8 cellular contexts compared by ENCODE assay signal in the genomic region with DNA sequence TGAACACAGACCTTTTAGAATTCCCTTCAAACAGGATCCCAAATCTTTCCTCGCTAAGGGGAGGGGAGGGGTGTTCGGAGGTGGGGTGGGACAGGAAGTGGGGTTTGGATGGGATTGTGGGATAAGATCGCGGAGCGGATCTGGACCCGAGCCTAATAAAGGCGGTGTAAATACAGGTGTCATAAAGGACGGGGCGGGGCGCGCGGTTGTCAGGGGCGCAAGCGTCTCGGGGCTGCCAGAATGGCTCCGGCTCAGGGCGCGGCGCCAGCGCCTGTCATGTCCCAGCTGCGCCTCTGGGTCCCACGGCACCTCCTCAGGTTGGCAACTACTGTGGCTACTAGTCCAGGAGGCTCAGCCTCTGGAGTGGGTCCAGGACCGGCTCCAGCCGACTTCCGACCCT. TPM values are rescaled to one million over a fixed set of nuclear protein-coding genes. Genes with fewer than 3 reads are reported as not detected.
A peak's percentile ranks its signal among the peaks of the same experiment; 100 is the strongest.
DNase-seq lines count a peak whose midpoint lies in the region; ATAC-seq and TF ChIP-seq lines count a peak whose summit lies in the region.

No MANE protein-coding gene starts in this region.

- no peak overlapping the region for H3K27ac ChIP-seq in HUES6 (ENCODE audit: low read depth, low read length)
- H3K27ac ChIP-seq in cardiac muscle cell = no peak overlapping the region

- H3K4me3 ChIP-seq in HUES6 (ENCODE audit: low read depth, low read length) (peak overlapping the region; percentile 54), cardiac muscle cell (peak overlapping the region; percentile 39)

- H3K27me3 ChIP-seq in HUES6 (ENCODE audit: control insufficient read depth, insufficient read depth, low read length) (peaks cover 23% of the 10 kb centered on the region), cardiac muscle cell (peaks cover 22% of the 10 kb centered on the region)

- intact Hi-C loops in posterior cingulate gyrus (cut with DNase I) = no loop called here

- H3K36me3 Mint-ChIP-seq in activated CD8-positive, alpha-beta T cell treated with anti-CD3 and anti-CD28 coated beads, Interleukin-2, amount 10 ng/mL, durations not matched to agents 7 days and 5 days (ENCODE audit: low read depth) = no peaks in the 10 kb centered on the region

- H3K27me3 Mint-ChIP-seq in activated CD8-positive, alpha-beta T cell treated with anti-CD3 and anti-CD28 coated beads, Interleukin-2, amount 10 ng/mL, durations not matched to agents 7 days and 5 days (ENCODE audit: low read depth) = peaks cover 25% of the 10 kb centered on the region

- no peak overlapping the region for H3K27ac Mint-ChIP-seq in activated CD8-positive, alpha-beta T cell treated with anti-CD3 and anti-CD28 coated beads, Interleukin-2, amount 10 ng/mL, durations not matched to agents 7 days and 5 days

- no peaks in the 10 kb centered on the region for H3K9me3 Mint-ChIP-seq in activated CD8-positive, alpha-beta T cell treated with anti-CD3 and anti-CD28 coated beads, Interleukin-2, amount 10 ng/mL, durations not matched to agents 7 days and 5 days (ENCODE audit: insufficient read depth)

- POLR2A ChIA-PET in activated CD8-positive, alpha-beta T cell treated with anti-CD3 and anti-CD28 coated beads, Interleukin-2, amount 10 ng/mL, durations not matched to agents 7 days and 5 days (lab: Charles Lee) = interaction anchor here (0.7 kb wide), 1 partner anchor 146 kb away, joined by 3 read pairs; no protein-coding TSS in a partner anchor

- peaks cover 8% of the 10 kb centered on the region for H3K4me1 Mint-ChIP-seq in activated CD8-positive, alpha-beta T cell treated with anti-CD3 and anti-CD28 coated beads, Interleukin-2, amount 10 ng/mL, durations not matched to agents 7 days and 5 days (ENCODE audit: low read depth)

- DNase-seq in AG20443 (ENCODE audit: low spot score) (peak; percentile 69), cardiac muscle cell (ENCODE audit: low read depth in 1 of 2, low spot score in 1 of 2) (peak; percentile 56), posterior cingulate gyrus (peak in 6 of 10 donors; percentile 18 to 88 (median 40)), middle frontal gyrus (ENCODE audit: extremely low spot score, low spot score) (no peak), cerebellum (ENCODE audit: low spot score) (no peak)
- peak; percentile 39 for DNase-seq in activated CD8-positive, alpha-beta T cell treated with anti-CD3 and anti-CD28 coated beads, Interleukin-2, amount 10 ng/mL, durations not matched to agents 7 days and 5 days

- TF ChIP-seq CTCF in cardiac muscle cell (IDR thresholded peaks at IDR 0.05; ENCODE audit: low read depth, low read length) = no peak

- H3K4me1 ChIP-seq in HUES6 (ENCODE audit: control insufficient read depth, insufficient read depth, low read length) (no peaks in the 10 kb centered on the region; the same call in 1 of the 2 replicates), cardiac muscle cell (ENCODE audit: low read depth) (no peaks in the 10 kb centered on the region)

- H3K9me3 ChIP-seq in HUES6 (ENCODE audit: control insufficient read depth, insufficient read depth, low read depth, low read length) (no peaks in the 10 kb centered on the region), cardiac muscle cell (ENCODE audit: low read depth) (no peaks in the 10 kb centered on the region)

- CTCF ChIA-PET in activated CD8-positive, alpha-beta T cell treated with anti-CD3 and anti-CD28 coated beads, Interleukin-2, amount 10 ng/mL, durations not matched to agents 7 days and 5 days (lab: Charles Lee) = interaction anchor here (1.2 kb wide), 1 partner anchor 44 kb away, joined by 4 read pairs; no protein-coding TSS in a partner anchor

- ATAC-seq in activated CD8-positive, alpha-beta T cell treated with anti-CD3 and anti-CD28 coated beads, Interleukin-2, amount 10 ng/mL, durations not matched to agents 7 days and 5 days = peak; percentile 67
- ATAC-seq in HG03095 (IDR thresholded peaks at IDR 0.05; ENCODE audit: unreplicated experiment) = no peak

- H3K9ac ChIP-seq in HUES6 (ENCODE audit: low read length) = no peak overlapping the region

- no peaks in the 10 kb centered on the region for H3K36me3 ChIP-seq in HUES6 (ENCODE audit: control insufficient read depth, insufficient read depth, low read length)
- no peaks in the 10 kb centered on the region for H3K36me3 ChIP-seq in cardiac muscle cell

- peak overlapping the region; percentile 34 for H3K4me3 Mint-ChIP-seq in activated CD8-positive, alpha-beta T cell treated with anti-CD3 and anti-CD28 coated beads, Interleukin-2, amount 10 ng/mL, durations not matched to agents 7 days and 5 days

RNA-seq across cellular contexts. Expression of gene FBXO47, which starts 59.8 kb away (rescaled TPM):
- total RNA-seq in activated CD8-positive, alpha-beta T cell treated with anti-CD3 and anti-CD28 coated beads, Interleukin-2, amount 10 ng/mL, durations not matched to agents 7 days and 5 days = not detected
- total RNA-seq in cardiac muscle cell (not detected in 2 replicates), cerebellum (not detected)
- polyA plus RNA-seq in cardiac muscle cell = not detected in 2 replicates

Comparison
In these comparisons a context has a peak if more than half of its experiments do, and no peak if none do; other contexts are left out.
1. DNase-seq: peak in AG20443 (single experiment), activated CD8-positive, alpha-beta T cell treated with anti-CD3 and anti-CD28 coated beads, Interleukin-2, amount 10 ng/mL, durations not matched to agents 7 days and 5 days (single experiment), cardiac muscle cell (2 of 2) and posterior cingulate gyrus (6 of 10); none in middle frontal gyrus (single experiment) and cerebellum (single experiment).